11 cellular contexts compared by ENCODE assay signal in genomic region chr10:133325392-133325760, GRCh38. TPM values are rescaled to one million over a fixed set of nuclear protein-coding genes. Genes with fewer than 3 reads are reported as not detected.
A peak's percentile ranks its signal among the peaks of the same experiment; 100 is the strongest.
DNase-seq lines count a peak whose midpoint lies in the region; ATAC-seq and TF ChIP-seq lines count a peak whose summit lies in the region.
"Had no signal": no experiment of that assay in that cellular context is flagged by ENCODE, and none has a peak within 500 bp of the region (broad histone marks: within the 10 kb centered on the region; RNA-seq: fewer than 3 reads in every experiment).

No MANE protein-coding gene starts in this region.

- H3K4me3 ChIP-seq in left ventricle myocardium inferior (peak overlapping the region; percentile 61), skin epidermis (peak overlapping the region; percentile 2 to 42 (median 17))

- peaks cover 4% of the 10 kb centered on the region for H3K9me3 Mint-ChIP-seq in WTC11

- H3K4me3 Mint-ChIP-seq in WTC11: peak overlapping the region; percentile 70

- peaks cover 4% of the 10 kb centered on the region for H3K9me3 ChIP-seq in left ventricle myocardium inferior (replicated peaks)

- no peak overlapping the region for H3K27ac ChIP-seq in left ventricle myocardium inferior (replicated peaks)
- no peak overlapping the region for H3K27ac ChIP-seq in skin epidermis
- H3K27ac ChIP-seq: C4-2B had no signal

- H3K27me3 ChIP-seq in left ventricle myocardium inferior (ENCODE audit: low read depth): peaks cover 83% of the 10 kb centered on the region

- H3K36me3 Mint-ChIP-seq in WTC11: no peaks in the 10 kb centered on the region

- ATAC-seq in WTC11 (no peak), HG02840 (IDR thresholded peaks at IDR 0.05; ENCODE audit: low FRiP score, unreplicated experiment) (no peak)

- intact Hi-C loops in left ventricle myocardium inferior (cut with micrococcal nuclease): loop anchor here (5.0 kb wide), 1 partner anchor 282 kb away; no protein-coding TSS in a partner anchor

- peaks cover 14% of the 10 kb centered on the region for H3K4me1 Mint-ChIP-seq in WTC11

- H3K36me3 ChIP-seq in left ventricle myocardium inferior: no peaks in the 10 kb centered on the region

- peaks cover 62% of the 10 kb centered on the region for H3K27me3 Mint-ChIP-seq in WTC11 (ENCODE audit: low read depth)

- DNase-seq in NCI-H1417 (lab: John Stamatoyannopoulos, UW) (peak; percentile 20 to 34 (median 28)), NCI-H1417 treated with DMSO at 0.1 percent for 48 hours (lab: John Stamatoyannopoulos, UW) (no peak), WTC11 (ENCODE audit: low spot score) (no peak), left ventricle myocardium inferior (no peak), DMS153 treated with DMSO at 0.1 percent for 48 hours (lab: John Stamatoyannopoulos, UW; ENCODE audit: unreplicated experiment) (no peak)
- DNase-seq in stimulated activated CD8-positive, alpha-beta memory T cell treated with anti-CD3 and anti-CD28 coated beads, Interleukin-4, amount 100 ng/mL, for 48 hours: no peak

- peaks cover 24% of the 10 kb centered on the region for H3K4me1 ChIP-seq in left ventricle myocardium inferior

- H3K27ac Mint-ChIP-seq in WTC11: no peak overlapping the region

- no peak for TF ChIP-seq CTCF in WTC11 (IDR thresholded peaks at IDR 0.05)
- no peak for TF ChIP-seq CTCF in left ventricle myocardium inferior (IDR thresholded peaks at IDR 0.05; ENCODE audit: borderline replicate concordance)

- CTCF ChIA-PET in WTC11 (lab: Charles Lee): interaction anchor here (2.0 kb wide), 1 partner anchor 26 kb away, joined by 9 read pairs; no protein-coding TSS in a partner anchor

- POLR2A ChIA-PET in WTC11 (lab: Charles Lee): no interaction called here

TF ChIP-seq in WTC11, 78 proteins besides CTCF, POLR2A, EP300 and RAD21:
- TF ChIP-seq SP1 (CRISPR knock-in tag; conservative IDR thresholded peaks at IDR 0.05) (0 out of 2 replicates have a peak, but pooled peaks have one; percentile 17), ZMAT4 (CRISPR knock-in tag; IDR thresholded peaks at IDR 0.05) (no peak)

RNA-seq across cellular contexts. Expression of gene CALY, which starts 11.3 kb away (rescaled TPM):
- total RNA-seq in WTC11 (2021) (0.63 to 1.8 TPM (median 1.4 TPM) in 3 replicates), left ventricle myocardium inferior (not detected)
- total RNA-seq: dermis microvascular lymphatic vessel endothelial cell, RPMI7951 had no signal

RNA-seq across cellular contexts. Expression of gene ZNF511, which starts 16.7 kb away (rescaled TPM):
- total RNA-seq in WTC11 (2021) (69.6 to 86.4 TPM (median 73.2 TPM) in 3 replicates), left ventricle myocardium inferior (40.5 TPM)

RNA-seq across cellular contexts. Expression of gene TUBGCP2, which starts 16.7 kb away (rescaled TPM):
- total RNA-seq in WTC11 (2021) (53.2 to 62.5 TPM (median 53.8 TPM) in 3 replicates), left ventricle myocardium inferior (38.9 TPM)

RNA-seq across cellular contexts. Expression of gene PRAP1, which starts 21.8 kb away (rescaled TPM):
- total RNA-seq in WTC11 (2021): 0.31 to 0.48 TPM in 2 of 3 replicates, not detected in the other
- not detected for total RNA-seq in left ventricle myocardium inferior
- total RNA-seq: dermis microvascular lymphatic vessel endothelial cell, RPMI7951 had no signal

RNA-seq across cellular contexts. Expression of gene FUOM, which starts 32.4 kb away (rescaled TPM):
- total RNA-seq in WTC11 (2021) (31.3 to 40.5 TPM (median 33.8 TPM) in 3 replicates), left ventricle myocardium inferior (5.1 TPM)

Comparison
In these comparisons a context has a peak if more than half of its experiments do, and no peak if none do; other contexts are left out.
1. DNase-seq: peak in NCI-H1417 (3 of 3); none in NCI-H1417 treated with DMSO at 0.1 percent for 48 hours (single experiment), WTC11 (single experiment), left ventricle myocardium inferior (single experiment), DMS153 treated with DMSO at 0.1 percent for 48 hours (single experiment) and stimulated activated CD8-positive, alpha-beta memory T cell treated with anti-CD3 and anti-CD28 coated beads, Interleukin-4, amount 100 ng/mL, for 48 hours (single experiment).